In the genomic region with DNA sequence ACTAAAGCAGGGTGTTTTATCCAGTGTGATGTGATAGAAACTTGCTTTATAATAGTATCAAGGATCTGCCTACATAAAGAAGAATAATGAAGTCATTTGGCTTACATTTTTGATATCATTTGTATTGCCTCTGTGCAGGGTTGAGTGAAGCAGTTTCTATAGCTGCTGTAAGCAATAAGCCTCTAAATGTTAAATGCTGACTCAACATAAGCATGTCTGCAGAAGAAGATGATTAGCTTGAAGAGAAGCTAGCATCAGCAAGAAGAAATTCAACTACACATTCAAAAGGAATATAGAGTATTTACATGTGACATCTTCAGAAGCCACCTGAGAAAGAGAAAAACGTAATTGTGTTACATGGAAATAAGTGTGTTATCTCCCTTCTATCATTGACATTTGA, we compare ENCODE assay signal across 9 cellular contexts. TPM values are rescaled to one million over a fixed set of nuclear protein-coding genes. Genes with fewer than 3 reads are reported as not detected.
"Had no signal": no experiment of that assay in that cellular context is flagged by ENCODE, and none has a peak within 500 bp of the region (broad histone marks: within the 10 kb centered on the region; RNA-seq: fewer than 3 reads in every experiment).

No MANE protein-coding gene starts in this region.

- H3K9ac ChIP-seq: GM23248, KMS-11 had no signal

- H3K4me2 ChIP-seq: KMS-11 had no signal

- H2AFZ ChIP-seq: GM23248 had no signal

- H3K4me3 ChIP-seq: GM23248 had no signal

- FAIRE-seq: H54, HTR-8/SVneo had no signal

- H3K27ac ChIP-seq: GM23248, KMS-11 had no signal

- DNase-seq: GM23248, GOT3, H9, HCEC 1CT, KBM-7 had no signal

RNA-seq across cellular contexts. Expression of a gene that starts 17.6 kb away (rescaled TPM):
- total RNA-seq: GM23248, HT-29 had no signal
- polyA plus RNA-seq: GM23248 had no signal
